In the genomic region with DNA sequence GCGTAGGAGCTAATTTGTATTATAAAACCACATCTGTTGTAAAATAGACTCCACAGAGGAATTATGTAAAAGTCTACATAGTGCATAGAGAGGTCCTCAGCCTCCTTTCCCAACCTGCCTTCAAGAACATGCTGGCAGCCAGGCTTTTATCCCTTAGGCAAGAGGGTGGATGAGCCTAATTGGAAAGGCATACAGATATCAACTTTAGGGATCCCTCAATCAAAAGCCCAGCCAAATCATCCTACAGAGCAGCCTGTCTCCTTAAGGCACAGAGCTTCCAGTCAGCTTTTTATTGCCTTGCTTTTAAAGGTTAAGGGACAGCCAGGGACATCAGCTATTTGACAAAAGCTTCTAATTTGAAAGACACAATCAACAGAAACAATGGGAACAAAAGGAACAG, we compare ENCODE assay signal across 17 cellular contexts. TPM values are rescaled to one million over a fixed set of nuclear protein-coding genes. Genes with fewer than 3 reads are reported as not detected.
DNase-seq lines count a peak whose midpoint lies in the region; ATAC-seq and TF ChIP-seq lines count a peak whose summit lies in the region.
"Had no signal": no experiment of that assay in that cellular context is flagged by ENCODE, and none has a peak within 500 bp of the region (broad histone marks: within the 10 kb centered on the region; RNA-seq: fewer than 3 reads in every experiment).

No MANE protein-coding gene starts in this region.

- no peak overlapping the region; the same call in 1 of the 2 replicates for H2AFZ ChIP-seq in GM23338

- H3K27ac Mint-ChIP-seq in CD4-positive, alpha-beta memory T cell: peak overlapping the region; percentile 78 to 93 (median 87)
- H3K27ac Mint-ChIP-seq in GM23338: no peak overlapping the region
- no peak overlapping the region for H3K27ac Mint-ChIP-seq in natural killer cell treated with Interleukin-12 subunit alpha and Interleukin-12 subunit beta and Interleukin-15 and Interleukin-18, amount 100 ng/mL, for 72 hours

- no peaks in the 10 kb centered on the region for H3K36me3 Mint-ChIP-seq in CD4-positive, alpha-beta memory T cell
- no peaks in the 10 kb centered on the region for H3K36me3 Mint-ChIP-seq in GM23338 (ENCODE audit: low read depth)
- no peaks in the 10 kb centered on the region for H3K36me3 Mint-ChIP-seq in natural killer cell treated with Interleukin-12 subunit alpha and Interleukin-12 subunit beta and Interleukin-15 and Interleukin-18, amount 100 ng/mL, for 72 hours

- H4K20me1 ChIP-seq in GM23338 (replicated peaks; ENCODE audit: insufficient read depth): no peaks in the 10 kb centered on the region

- POLR2A ChIA-PET in CD4-positive, alpha-beta memory T cell (lab: Charles Lee; ENCODE audit: partially characterized antibody): interaction anchor here (0.9 to 1.4 kb wide), 5 partner anchors 9 to 1539 kb away, joined by 3 to 10 read pairs (median 3); partner anchors contain the start of gene PLK2

- no peak overlapping the region for H3K4me2 ChIP-seq in GM23338

- no peaks in the 10 kb centered on the region for H3K9me3 Mint-ChIP-seq in CD4-positive, alpha-beta memory T cell
- H3K9me3 Mint-ChIP-seq in GM23338: no peaks in the 10 kb centered on the region
- H3K9me3 Mint-ChIP-seq in natural killer cell treated with Interleukin-12 subunit alpha and Interleukin-12 subunit beta and Interleukin-15 and Interleukin-18, amount 100 ng/mL, for 72 hours: no peaks in the 10 kb centered on the region

- no peaks in the 10 kb centered on the region for H3K27me3 ChIP-seq in CD4-positive, alpha-beta memory T cell (ENCODE audit: insufficient read depth, low read length)
- H3K27me3 ChIP-seq in GM23338 (ENCODE audit: insufficient read depth) (no peaks in the 10 kb centered on the region), SJSA1 (replicated peaks) (no peaks in the 10 kb centered on the region), lower lobe of right lung (ENCODE audit: low read depth) (no peaks in the 10 kb centered on the region), colonic mucosa (no peaks in the 10 kb centered on the region)
- H3K27me3 ChIP-seq: stomach, vagina had no signal

- intact Hi-C loops in CD4-positive, alpha-beta memory T cell (cut with micrococcal nuclease): loop anchor here (1.0 kb wide), 1 partner anchor 195 kb away; no protein-coding TSS in a partner anchor
- intact Hi-C loops in lower lobe of right lung (cut with DNase I) (no loop called here), colonic mucosa (cut with DNase I) (no loop called here)

- H3K4me3 ChIP-seq in CD4-positive, alpha-beta memory T cell (ENCODE audit: low read length in 2 of 2): no peak overlapping the region
- no peak overlapping the region for H3K4me3 ChIP-seq in GM23338
- no peak overlapping the region for H3K4me3 ChIP-seq in SJSA1
- H3K4me3 ChIP-seq in lower lobe of right lung: no peak overlapping the region
- H3K4me3 ChIP-seq in colonic mucosa: no peak overlapping the region
- H3K4me3 ChIP-seq: stomach, vagina had no signal

- TF ChIP-seq CTCF in GM23338 (conservative IDR thresholded peaks at IDR 0.05; ENCODE audit: low read depth in 2 of 2) (no peak), lower lobe of right lung (IDR thresholded peaks at IDR 0.05) (no peak), colonic mucosa (IDR thresholded peaks at IDR 0.05) (no peak)

- H3F3A ChIP-seq in GM23338 (replicated peaks; ENCODE audit: low read depth): no peaks in the 10 kb centered on the region

- H3K9me2 ChIP-seq in GM23338 (ENCODE audit: insufficient read depth): no peaks in the 10 kb centered on the region

- no peak overlapping the region for H3K9ac ChIP-seq in colonic mucosa (ENCODE audit: low read depth in 2 of 2, low read length in 2 of 2)

- no peaks in the 10 kb centered on the region for H3K36me3 ChIP-seq in CD4-positive, alpha-beta memory T cell (ENCODE audit: insufficient read depth, low read length)
- H3K36me3 ChIP-seq in GM23338 (ENCODE audit: insufficient read depth) (no peaks in the 10 kb centered on the region), SJSA1 (no peaks in the 10 kb centered on the region), lower lobe of right lung (no peaks in the 10 kb centered on the region), colonic mucosa (no peaks in the 10 kb centered on the region)
- H3K36me3 ChIP-seq: stomach, vagina, WERI-Rb-1 had no signal

- no peaks in the 10 kb centered on the region for H3K79me2 ChIP-seq in GM23338 (replicated peaks; ENCODE audit: insufficient read depth)

- no peaks in the 10 kb centered on the region for H3K9me3 ChIP-seq in CD4-positive, alpha-beta memory T cell (ENCODE audit: control insufficient read depth in 1 of 2, low read length in 2 of 2)
- H3K9me3 ChIP-seq in SJSA1 (replicated peaks): no peaks in the 10 kb centered on the region
- H3K9me3 ChIP-seq in lower lobe of right lung: no peaks in the 10 kb centered on the region
- no peaks in the 10 kb centered on the region for H3K9me3 ChIP-seq in colonic mucosa
- H3K9me3 ChIP-seq: stomach, vagina had no signal

- peak overlapping the region; percentile 32 for H3K27ac ChIP-seq in CD4-positive, alpha-beta memory T cell (ENCODE audit: low read depth, low read length)
- H3K27ac ChIP-seq in GM23338 (ENCODE audit: low read depth) (no peak overlapping the region), SJSA1 (peak overlapping the region; percentile 83; the same call in 1 of the 2 replicates), lower lobe of right lung (peak overlapping the region; percentile 44), colonic mucosa (no peak overlapping the region)
- H3K27ac ChIP-seq: C4-2B, vagina, WERI-Rb-1 had no signal

- H3K4me1 ChIP-seq in CD4-positive, alpha-beta memory T cell (ENCODE audit: insufficient read depth, low read length): peaks cover 38% of the 10 kb centered on the region
- H3K4me1 ChIP-seq in GM23338 (ENCODE audit: insufficient read depth) (0 out of 2 replicates have a peak, but pooled peaks cover 5% of the 10 kb centered on the region), SJSA1 (replicated peaks) (peaks cover 28% of the 10 kb centered on the region), lower lobe of right lung (peaks cover 25% of the 10 kb centered on the region), colonic mucosa (no peaks in the 10 kb centered on the region)

- peak; percentile 29; the same call in 2 of the 3 replicates for ATAC-seq in GM23338
- no peak for ATAC-seq in lower lobe of right lung
- ATAC-seq in natural killer cell treated with Interleukin-12 subunit alpha and Interleukin-12 subunit beta and Interleukin-15 and Interleukin-18, amount 100 ng/mL, for 72 hours: no peak
- ATAC-seq: left colon had no signal

- peaks cover 21 to 47% (median 30%) of the 10 kb centered on the region in 4 donors for H3K4me1 Mint-ChIP-seq in CD4-positive, alpha-beta memory T cell
- peaks cover 3% of the 10 kb centered on the region for H3K4me1 Mint-ChIP-seq in GM23338
- no peaks in the 10 kb centered on the region for H3K4me1 Mint-ChIP-seq in natural killer cell treated with Interleukin-12 subunit alpha and Interleukin-12 subunit beta and Interleukin-15 and Interleukin-18, amount 100 ng/mL, for 72 hours (ENCODE audit: low read depth in 2 of 2)

- peaks cover 0 to 2% of the 10 kb centered on the region in 2 donors for H3K27me3 Mint-ChIP-seq in CD4-positive, alpha-beta memory T cell
- peaks cover 1% of the 10 kb centered on the region for H3K27me3 Mint-ChIP-seq in GM23338 (ENCODE audit: insufficient read depth, low read depth, poor library complexity)
- peaks cover 22 to 52% of the 10 kb centered on the region in 2 donors for H3K27me3 Mint-ChIP-seq in natural killer cell treated with Interleukin-12 subunit alpha and Interleukin-12 subunit beta and Interleukin-15 and Interleukin-18, amount 100 ng/mL, for 72 hours

- no peak for DNase-seq in CD4-positive, alpha-beta memory T cell
- peak; percentile 11 for DNase-seq in GM23338 (ENCODE audit: low spot score)
- DNase-seq in SJSA1 (ENCODE audit: low read depth in 1 of 2, low spot score in 2 of 2): no peak
- no peak for DNase-seq in lower lobe of right lung
- no peak for DNase-seq in colonic mucosa
- DNase-seq in 8988T: no peak
- DNase-seq in natural killer cell treated with Interleukin-12 subunit alpha and Interleukin-12 subunit beta and Interleukin-15 and Interleukin-18, amount 100 ng/mL, for 72 hours (ENCODE audit: low spot score): no peak
- DNase-seq: activated gamma-delta T cell; effector CD4-positive, alpha-beta T cell; left colon; NCI-H2171; stomach; WERI-Rb-1 had no signal

- peak overlapping the region in 4 of 8 donors; percentile 12 to 27 (median 22) for H3K4me3 Mint-ChIP-seq in CD4-positive, alpha-beta memory T cell
- H3K4me3 Mint-ChIP-seq in GM23338: no peak overlapping the region
- H3K4me3 Mint-ChIP-seq in natural killer cell treated with Interleukin-12 subunit alpha and Interleukin-12 subunit beta and Interleukin-15 and Interleukin-18, amount 100 ng/mL, for 72 hours: no peak overlapping the region

- CTCF ChIA-PET in CD4-positive, alpha-beta memory T cell (lab: Charles Lee; ENCODE audit: partially characterized antibody): interaction anchor here (1.3 to 10.7 kb wide), 4 partner anchors 9 to 967 kb away, joined by 4 to 169 read pairs (median 4); partner anchors contain the start of gene PLK2

TF ChIP-seq in GM23338, 12 proteins besides CTCF, POLR2A, EP300 and RAD21:
- TF ChIP-seq ZNF114 (CRISPR knock-in tag; IDR thresholded peaks at IDR 0.05): no peak
- TF ChIP-seq ETS1 (IDR thresholded peaks at IDR 0.05): no peak
- TF ChIP-seq JUNB (IDR thresholded peaks at IDR 0.05; ENCODE audit: unreplicated experiment): no peak
- TF ChIP-seq EZH2 (IDR thresholded peaks at IDR 0.05; ENCODE audit: low read depth, unreplicated experiment): no peak

RNA-seq across cellular contexts. Expression of gene ACTBL2, which starts 13.1 kb away (rescaled TPM):
- total RNA-seq in CD4-positive, alpha-beta memory T cell: not detected
- polyA plus RNA-seq in CD4-positive, alpha-beta memory T cell: not detected
- not detected in 2 replicates for total RNA-seq in GM23338 (2014; rRNA removed; shearing (Covaris generic))
- polyA plus RNA-seq in GM23338 (2016; fragmentation: Nextera tagmentation; extraction: Ambion mirVana): not detected in 2 replicates
- total RNA-seq in SJSA1 (2014; rRNA removed; shearing (Covaris generic)): not detected in 2 replicates
- not detected for total RNA-seq in lower lobe of right lung
- total RNA-seq in colonic mucosa: not detected
- total RNA-seq in natural killer cell treated with Interleukin-12 subunit alpha and Interleukin-12 subunit beta and Interleukin-15 and Interleukin-18, amount 100 ng/mL, for 72 hours: not detected
- total RNA-seq: left colon, myocyte, pulmonary artery endothelial cell, stomach, vagina had no signal

Comparison
In these comparisons a context has a peak if more than half of its experiments do, and no peak if none do; other contexts are left out.
1. H3K27ac ChIP-seq: peak in CD4-positive, alpha-beta memory T cell (single experiment), SJSA1 (single experiment) and lower lobe of right lung (single experiment); none in GM23338 (single experiment) and colonic mucosa (single experiment).
2. H3K27ac Mint-ChIP-seq: peak in CD4-positive, alpha-beta memory T cell (7 of 7); none in GM23338 (single experiment) and natural killer cell treated with Interleukin-12 subunit alpha and Interleukin-12 subunit beta and Interleukin-15 and Interleukin-18, amount 100 ng/mL, for 72 hours (0 of 2).